8 cellular contexts compared by ENCODE assay signal in the genomic region with DNA sequence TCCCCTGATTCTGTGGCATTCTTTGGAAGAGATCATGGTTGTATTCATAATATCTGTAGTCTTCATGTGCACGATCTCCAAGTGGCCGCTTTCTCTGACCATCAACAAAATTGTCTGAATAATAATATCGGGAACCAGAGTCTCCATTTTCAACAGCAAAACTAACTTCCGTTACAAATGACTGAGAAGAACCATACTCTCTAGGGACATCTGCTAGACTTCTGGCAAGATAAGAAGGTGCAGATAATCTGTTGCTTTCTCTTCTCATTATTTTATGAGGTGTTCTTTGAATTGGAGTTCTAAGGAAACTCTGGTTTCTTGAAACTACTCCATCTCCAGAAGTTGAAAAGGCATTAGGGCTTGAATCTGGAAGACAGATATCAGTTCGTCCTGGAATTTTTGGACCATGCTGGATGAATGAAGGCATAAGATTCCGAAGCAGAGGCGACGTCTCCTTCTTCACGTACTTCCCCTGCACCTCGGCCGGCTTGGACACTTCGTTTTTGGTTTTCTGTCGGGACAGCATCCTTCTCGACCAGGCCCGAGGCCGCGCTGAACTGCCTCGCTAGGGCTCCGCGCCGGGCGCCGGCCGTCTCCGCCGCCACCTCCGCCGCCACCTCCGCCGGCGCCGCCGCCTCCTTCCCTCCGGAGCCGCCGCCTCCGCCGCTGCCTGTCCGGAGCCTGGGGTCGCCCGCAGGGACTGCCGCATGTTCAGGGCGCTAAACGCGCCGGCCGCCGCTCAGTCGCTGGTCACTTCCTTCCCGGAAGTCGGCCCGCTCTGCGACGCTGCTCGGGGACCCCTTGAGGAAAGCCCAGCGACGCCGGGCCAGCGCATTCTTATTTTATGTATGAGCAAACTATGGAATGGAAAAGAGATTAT. TPM values are rescaled to one million over a fixed set of nuclear protein-coding genes. Genes with fewer than 3 reads are reported as not detected.
DNase-seq lines count a peak whose midpoint lies in the region; ATAC-seq, FAIRE-seq and TF ChIP-seq lines count a peak whose summit lies in the region.
"Not testable (repeated sequence)": the region's sequence is repeated elsewhere in the genome, so short reads cannot be mapped to it uniquely, and the experiment has no call there.

No MANE protein-coding gene starts in this region.

- peak overlapping the region; percentile 53 for H3K4me3 ChIP-seq in GM12878
- H3K4me3 ChIP-seq in retinal pigment epithelial cell (ENCODE audit: low read length): peak overlapping the region; percentile 39
- peak overlapping the region; percentile 60 for H3K4me3 ChIP-seq in thymus (ENCODE audit: low read length)

- peak overlapping the region; percentile 50 for H3K4me2 ChIP-seq in GM12878 (ENCODE audit: control insufficient read depth, insufficient read depth)

- not testable (repeated sequence) for H3K9me3 ChIP-seq in GM12878 (replicated peaks; ENCODE audit: control insufficient read depth, insufficient read depth, low read length); thymus (ENCODE audit: control insufficient read depth)

- not testable (repeated sequence) for H3K27me3 ChIP-seq in GM12878 (replicated peaks in 1 of 2; ENCODE audit: control insufficient read depth in 2 of 2, insufficient read depth in 2 of 2, low read length in 1 of 2); thymus (ENCODE audit: control insufficient read depth, insufficient read depth)

- H4K20me1 ChIP-seq in GM12878 (ENCODE audit: control insufficient read depth, insufficient read depth): not testable (repeated sequence)

- intact Hi-C loops in GM12878 (cut with micrococcal nuclease; ENCODE audit: unreplicated experiment); left cardiac atrium (cut with DNase I): not testable (repeated sequence)

- TF ChIP-seq CTCF in GM10266 (IDR thresholded peaks at IDR 0.05; ENCODE audit: control insufficient read depth, insufficient read depth, low read depth, missing control alignments); GM12878 (IDR thresholded peaks at IDR 0.05 in 2 of 3, conservative IDR thresholded peaks at IDR 0.05 in 1 of 3; ENCODE audit: control insufficient read depth in 2 of 3, extremely low read depth in 1 of 3, insufficient read depth in 1 of 3, low read depth in 3 of 3, low read length in 3 of 3); retinal pigment epithelial cell (conservative IDR thresholded peaks at IDR 0.05; ENCODE audit: low read depth, low read length): not testable (repeated sequence)

- H2AFZ ChIP-seq in GM12878 (ENCODE audit: control insufficient read depth, low read depth, low read length): peak overlapping the region; percentile 71

- peak; percentile 65 for ATAC-seq in GM21526 (IDR thresholded peaks at IDR 0.05; ENCODE audit: low FRiP score, unreplicated experiment)
- peak; percentile 66 for ATAC-seq in HG03342 (IDR thresholded peaks at IDR 0.05; ENCODE audit: unreplicated experiment)
- peak; percentile 75 for ATAC-seq in GM12878
- ATAC-seq in left cardiac atrium: peak; percentile 81 to 89

- FAIRE-seq in GM12878 (lab: Jason Lieb, UNC): peak; percentile 54

- RAD21 ChIA-PET in GM12878 (lab: Charles Lee; ENCODE audit: unreplicated experiment): not testable (repeated sequence)

- CTCF ChIA-PET in GM12878 (lab: Yijun Ruan, JAX): not testable (repeated sequence)

- TF ChIP-seq EP300 in GM12878 (IDR thresholded peaks at IDR 0.05; ENCODE audit: borderline replicate concordance in 1 of 2, control insufficient read depth in 1 of 2, low read depth in 2 of 2, low read length in 2 of 2): not testable (repeated sequence)

- BruUV-seq in GM12878 (replicated peaks; lab: Mats Ljungman, UMichigan): TSS peak; percentile 57

- peak overlapping the region; percentile 31; the same call in 1 of the 2 replicates for H3K27ac ChIP-seq in GM12878 (ENCODE audit: control insufficient read depth, insufficient read depth)
- not testable (repeated sequence) for H3K27ac ChIP-seq in thymus (ENCODE audit: low read depth)

- in situ Hi-C loops in GM12878 (cut with MboI): loop anchor here (25.0 kb wide), 1 partner anchor 349 kb away; no protein-coding TSS in a partner anchor

- POLR2A ChIA-PET in GM12878 (lab: Charles Lee): not testable (repeated sequence)

- H3K36me3 ChIP-seq in GM12878 (ENCODE audit: control insufficient read depth in 2 of 2, insufficient read depth in 2 of 2, low read length in 1 of 2); thymus (ENCODE audit: control insufficient read depth, insufficient read depth): not testable (repeated sequence)

- not testable (repeated sequence) for H3K79me2 ChIP-seq in GM12878 (ENCODE audit: control insufficient read depth, insufficient read depth, low read length)

- DNase-seq in GM10266 (ENCODE audit: extremely low spot score): peak; percentile 12
- DNase-seq in activated CD4-positive, alpha-beta T cell treated with anti-CD3 and anti-CD28 coated beads for 1 hour: peak; percentile 26
- not testable (repeated sequence) for DNase-seq in GM12878 (ENCODE audit: low read depth, low spot score); retinal pigment epithelial cell (ENCODE audit: low read depth)
- peak; percentile 70 for DNase-seq in left cardiac atrium

- 0 out of 2 replicates have a peak, but pooled peaks have one; percentile 43 for TF ChIP-seq POLR2A in GM12878 (IDR thresholded peaks at IDR 0.05; ENCODE audit: low read depth, low read length)

- SMC1A ChIA-PET in GM12878 (lab: Charles Lee; ENCODE audit: uncharacterized antibody, unreplicated experiment): not testable (repeated sequence)

- not testable (repeated sequence) for TF ChIP-seq RAD21 in GM12878 (IDR thresholded peaks at IDR 0.05; ENCODE audit: insufficient read depth, low read depth, low read length)

- peak overlapping the region; percentile 58; the same call in 1 of the 2 replicates for H3K9ac ChIP-seq in GM12878 (ENCODE audit: control insufficient read depth, insufficient read depth, low read length)

- 78% methylated on average over 35 of the region's 59 CpGs for WGBS in GM12878 (ENCODE audit: insufficient coverage, insufficient replicate concordance, low lambda C conversion rate, missing lambda C conversion rate)
- WGBS in thymus: 34% methylated on average over 59 of the region's 59 CpGs

- H3K4me1 ChIP-seq in GM12878 (ENCODE audit: control insufficient read depth, insufficient read depth, low read length); thymus (ENCODE audit: control insufficient read depth, insufficient read depth, low read length): not testable (repeated sequence)

TF ChIP-seq in GM12878, 131 proteins besides CTCF, POLR2A, EP300 and RAD21:
- TF ChIP-seq MEF2B (IDR thresholded peaks at IDR 0.05; ENCODE audit: partially characterized antibody, poor library complexity, severe bottlenecking): peak; percentile 66
- TF ChIP-seq IKZF1 (conservative IDR thresholded peaks at IDR 0.05): peak; percentile 49

RNA-seq across cellular contexts. Expression of gene GYPE, which starts 6.4 kb away (rescaled TPM):
- total RNA-seq in GM12878 (2013; cell fraction: nucleolus; rRNA removed): 1.9 and 2.6 TPM in 2 replicates
- total RNA-seq in GM12878 (2014; rRNA removed) (0.68 and 1.3 TPM in 2 replicates), GM12878 (2014; rRNA removed; fragmentation: Illumina TruSeq; extraction: Trizol) (1.1 TPM in 2 replicates), GM12878 (2021) (1.5 TPM in 2 replicates), left cardiac atrium (1 to 10 TPM in 1 of 2 donors, under 1 TPM in 1; 0.74 to 1.3 TPM)
- polyA plus RNA-seq in GM12878 (2011; ENCODE audit: low read depth): 0.91 TPM
- polyA plus RNA-seq in GM12878 (2011; rRNA removed) (0.60 and 0.63 TPM in 2 replicates), GM12878 (2014; fragmentation: Illumina TruSeq; extraction: Trizol) (2.0 and 2.8 TPM in 2 replicates), GM12878 (2014; fragmentation: Nextera tagmentation; extraction: Ambion mirVana) (under 1 TPM; 0.66 to 0.91 TPM), GM12878 (2014; rRNA removed) (0.74 and 0.78 TPM in 2 replicates), GM12878 (2016; fragmentation: Nextera tagmentation; extraction: Ambion mirVana) (1 to 10 TPM in 1 of 2 experiments, under 1 TPM in 1; 0.75 to 1.1 TPM), thymus (1.8 TPM)
- 0.23 and 0.28 TPM in 2 replicates for polyA plus RNA-seq in GM12878 (2011; cell fraction: cytosol; rRNA removed)
- polyA plus RNA-seq in GM12878 (2011; cell fraction: nucleus; rRNA removed): 0.31 and 0.72 TPM in 2 replicates
- 0.92 and 0.98 TPM in 2 replicates for polyA plus RNA-seq in GM12878 (2012)
- polyA minus RNA-seq in GM12878 (2011; rRNA and poly(A)+ RNA removed): 0.41 and 0.51 TPM in 2 replicates
- not detected in 2 replicates for polyA minus RNA-seq in GM12878 (2011; cell fraction: cytosol; rRNA and poly(A)+ RNA removed)
- polyA minus RNA-seq in GM12878 (2011; cell fraction: nucleus; rRNA and poly(A)+ RNA removed): 0.24 and 0.57 TPM in 2 replicates
